27 cellular contexts compared by ENCODE assay signal in the genomic region with DNA sequence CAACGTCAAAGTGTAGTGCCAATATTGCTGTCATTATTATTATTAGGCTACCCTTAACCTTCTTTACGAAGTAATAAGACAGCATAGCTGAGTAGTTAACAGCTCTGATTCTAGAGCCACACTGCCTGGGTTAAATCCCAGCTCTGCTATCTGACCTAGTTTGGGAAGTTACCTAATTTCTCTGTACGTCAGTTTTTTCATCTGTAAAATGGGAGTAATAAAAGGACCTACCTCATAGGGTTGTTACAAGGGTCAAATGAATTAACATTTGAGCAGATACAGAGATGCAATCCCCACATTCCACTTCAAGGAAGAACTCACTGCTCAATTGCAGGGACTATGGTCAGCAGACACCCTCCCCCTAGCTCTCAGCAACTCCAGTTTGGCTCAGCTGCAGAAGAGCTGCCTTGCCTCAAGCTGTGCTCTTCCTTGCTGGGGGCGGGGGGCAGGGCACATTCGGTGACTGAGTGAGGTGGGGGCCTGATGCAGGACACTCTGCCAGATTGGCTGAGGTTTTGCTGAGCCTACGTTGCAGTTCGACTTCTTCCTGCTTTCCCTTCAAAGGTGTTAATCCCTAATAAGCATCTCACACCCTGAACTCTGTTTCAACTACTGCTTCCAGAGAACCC.
"Had no signal": no experiment of that assay in that cellular context is flagged by ENCODE, and none has a peak within 500 bp of the region (broad histone marks: within the 10 kb centered on the region; RNA-seq: fewer than 3 reads in every experiment).

No MANE protein-coding gene starts in this region.

- H3K4me3 Mint-ChIP-seq: activated CD4-positive, alpha-beta memory T cell treated with anti-CD3 and anti-CD28 coated beads for 36 hours; activated CD4-positive, alpha-beta T cell treated with anti-CD3 and anti-CD28 coated beads, Interleukin-2, amount 10 ng/mL, durations not matched to agents 24 days and 14 days; activated naive CD4-positive, alpha-beta T cell treated with anti-CD3 and anti-CD28 coated beads, Interleukin-2, amount 50 U/mL, for 24 hours; activated naive CD8-positive, alpha-beta T cell treated with anti-CD3 and anti-CD28 coated beads, Interleukin-2, amount 50 U/mL, for 24 hours; activated T-helper 1 cell treated with anti-CD3 and anti-CD28 coated beads, Interleukin-12 subunit alpha, Interleukin-12 subunit beta, Interleukin-2, Interleukin-4 antibody, amounts not matched to agents 30 ng/mL and 10 ng/mL and 1 ng/mL, durations not matched to agents 14 hours and 24 hours and 36 hours; natural killer cell treated with Interleukin-12 subunit alpha and Interleukin-12 subunit beta and Interleukin-15 and Interleukin-18, amount 100 ng/mL, for 72 hours had no signal

- H3K36me3 ChIP-seq: breast epithelium, heart right ventricle, left ventricle myocardium inferior, neutrophil, pancreas, suprapubic skin, tibial artery, upper lobe of right lung had no signal

- H3K4me3 ChIP-seq: breast epithelium, heart right ventricle, left ventricle myocardium inferior, lung, mucosa of descending colon, pancreas, psoas muscle, smooth muscle cell, suprapubic skin, tibial artery, upper lobe of right lung had no signal

- H3K4me1 Mint-ChIP-seq: activated CD4-positive, alpha-beta T cell treated with anti-CD3 and anti-CD28 coated beads, Interleukin-2, amount 10 ng/mL, durations not matched to agents 24 days and 14 days; activated naive CD4-positive, alpha-beta T cell treated with anti-CD3 and anti-CD28 coated beads, Interleukin-2, amount 50 U/mL, for 24 hours had no signal

- H3K4me1 ChIP-seq: breast epithelium, pancreas, tibial artery, upper lobe of right lung had no signal

- FAIRE-seq: pancreas had no signal

- H3K27ac Mint-ChIP-seq: activated CD4-positive, alpha-beta memory T cell treated with anti-CD3 and anti-CD28 coated beads for 36 hours; activated CD4-positive, alpha-beta T cell treated with anti-CD3 and anti-CD28 coated beads, Interleukin-2, amount 10 ng/mL, durations not matched to agents 24 days and 14 days; activated naive CD4-positive, alpha-beta T cell treated with anti-CD3 and anti-CD28 coated beads, Interleukin-2, amount 50 U/mL, for 24 hours; activated naive CD8-positive, alpha-beta T cell treated with anti-CD3 and anti-CD28 coated beads, Interleukin-2, amount 50 U/mL, for 24 hours; activated T-helper 1 cell treated with anti-CD3 and anti-CD28 coated beads, Interleukin-12 subunit alpha, Interleukin-12 subunit beta, Interleukin-2, Interleukin-4 antibody, amounts not matched to agents 30 ng/mL and 10 ng/mL and 1 ng/mL, durations not matched to agents 14 hours and 24 hours and 36 hours; natural killer cell treated with Interleukin-12 subunit alpha and Interleukin-12 subunit beta and Interleukin-15 and Interleukin-18, amount 100 ng/mL, for 72 hours had no signal

- H3K9me3 ChIP-seq: breast epithelium, heart right ventricle, left ventricle myocardium inferior, mucosa of descending colon, neutrophil, pancreas, psoas muscle, suprapubic skin, tibial artery, upper lobe of right lung had no signal

- H3K4me2 ChIP-seq: smooth muscle cell had no signal

- DNase-seq: activated CD4-positive, alpha-beta memory T cell treated with anti-CD3 and anti-CD28 coated beads for 36 hours; activated CD4-positive, alpha-beta T cell treated with anti-CD3 and anti-CD28 coated beads, Interleukin-2, amount 10 ng/mL, durations not matched to agents 24 days and 14 days; activated CD8-positive, alpha-beta memory T cell treated with anti-CD3 and anti-CD28 coated beads, Interleukin-2, amount 50 U/mL, for 4 hours; activated gamma-delta T cell; activated naive CD8-positive, alpha-beta T cell treated with anti-CD3 and anti-CD28 coated beads, Interleukin-2, amount 50 U/mL, for 24 hours; activated T-cell treated with anti-CD3 and anti-CD28 coated beads, Interleukin-2, amount 50 U/mL, for 1 hour; amygdala; central memory CD4-positive, alpha-beta T cell; foreskin keratinocyte; heart right ventricle; islet precursor cell; left ventricle myocardium inferior; mucosa of descending colon; pancreas; psoas muscle; stimulated activated CD4-positive, alpha-beta T cell treated with anti-CD3 and anti-CD28 coated beads, Interleukin-1b, Interleukin-23, amount 100 ng/mL, for 48 hours; stimulated activated naive CD4-positive, alpha-beta T cell; tibial artery; upper lobe of right lung had no signal

- H3K27ac ChIP-seq: breast epithelium, foreskin keratinocyte, heart right ventricle, left ventricle myocardium inferior, neutrophil, pancreas, psoas muscle, suprapubic skin, tibial artery, upper lobe of right lung had no signal

- H3K36me3 Mint-ChIP-seq: activated CD4-positive, alpha-beta memory T cell treated with anti-CD3 and anti-CD28 coated beads for 36 hours; natural killer cell treated with Interleukin-12 subunit alpha and Interleukin-12 subunit beta and Interleukin-15 and Interleukin-18, amount 100 ng/mL, for 72 hours had no signal

- H3K27me3 ChIP-seq: breast epithelium, foreskin keratinocyte, heart right ventricle, neutrophil, pancreas, suprapubic skin, tibial artery, upper lobe of right lung had no signal

- H3K9me3 Mint-ChIP-seq: activated CD4-positive, alpha-beta memory T cell treated with anti-CD3 and anti-CD28 coated beads for 36 hours; activated CD4-positive, alpha-beta T cell treated with anti-CD3 and anti-CD28 coated beads, Interleukin-2, amount 10 ng/mL, durations not matched to agents 24 days and 14 days; activated naive CD4-positive, alpha-beta T cell treated with anti-CD3 and anti-CD28 coated beads, Interleukin-2, amount 50 U/mL, for 24 hours; activated naive CD8-positive, alpha-beta T cell treated with anti-CD3 and anti-CD28 coated beads, Interleukin-2, amount 50 U/mL, for 24 hours; activated T-helper 1 cell treated with anti-CD3 and anti-CD28 coated beads, Interleukin-12 subunit alpha, Interleukin-12 subunit beta, Interleukin-2, Interleukin-4 antibody, amounts not matched to agents 30 ng/mL and 10 ng/mL and 1 ng/mL, durations not matched to agents 14 hours and 24 hours and 36 hours; natural killer cell treated with Interleukin-12 subunit alpha and Interleukin-12 subunit beta and Interleukin-15 and Interleukin-18, amount 100 ng/mL, for 72 hours had no signal
